1 cellular context compared by ENCODE assay signal in the genomic region with DNA sequence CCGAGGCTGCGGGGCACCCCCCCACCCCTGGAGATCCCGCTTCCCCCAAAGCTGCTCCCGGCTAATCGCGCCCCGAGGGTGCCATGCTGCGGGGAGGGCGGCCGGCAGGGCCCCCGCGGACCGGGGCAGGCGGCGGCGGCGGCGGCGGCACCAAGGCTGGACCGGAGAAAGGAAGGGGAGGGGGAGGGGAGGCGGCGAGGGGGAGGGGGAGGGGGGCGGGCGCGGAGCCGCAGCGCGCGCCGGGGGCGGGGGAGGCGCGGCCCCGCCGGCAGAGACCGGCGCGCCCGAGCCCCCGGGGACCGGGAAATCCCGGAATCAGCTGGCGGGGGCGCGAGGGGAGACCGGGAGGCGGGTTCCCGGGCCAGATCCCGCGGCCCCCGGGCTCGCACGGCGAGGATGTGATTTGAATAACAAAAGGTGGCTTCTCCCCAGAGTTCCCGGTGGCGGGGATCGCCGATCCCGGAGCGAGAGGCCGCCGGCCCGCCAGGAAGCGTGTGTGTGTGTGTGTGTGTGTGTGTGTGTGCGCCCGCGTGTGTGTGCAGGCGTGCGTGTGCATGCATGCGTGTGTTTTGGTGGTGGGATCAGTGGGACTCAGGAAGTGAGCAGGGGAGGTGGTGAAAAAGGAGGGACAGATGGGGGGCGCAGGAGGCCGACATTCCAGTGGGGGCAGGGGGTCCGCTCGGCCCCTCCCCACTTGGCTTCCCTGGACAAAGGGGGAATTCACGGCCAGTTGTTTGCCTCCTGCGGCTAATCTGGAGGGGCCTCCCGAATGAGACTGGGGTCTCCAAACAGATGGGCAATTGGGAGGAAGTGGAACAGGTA.
TF ChIP-seq lines count a peak whose summit lies in the region.

No MANE protein-coding gene starts in this region.

TF ChIP-seq in K562, 482 proteins besides CTCF, POLR2A, EP300 and RAD21 (continued from another document and continues in another):
- TF ChIP-seq, protein P1, sequence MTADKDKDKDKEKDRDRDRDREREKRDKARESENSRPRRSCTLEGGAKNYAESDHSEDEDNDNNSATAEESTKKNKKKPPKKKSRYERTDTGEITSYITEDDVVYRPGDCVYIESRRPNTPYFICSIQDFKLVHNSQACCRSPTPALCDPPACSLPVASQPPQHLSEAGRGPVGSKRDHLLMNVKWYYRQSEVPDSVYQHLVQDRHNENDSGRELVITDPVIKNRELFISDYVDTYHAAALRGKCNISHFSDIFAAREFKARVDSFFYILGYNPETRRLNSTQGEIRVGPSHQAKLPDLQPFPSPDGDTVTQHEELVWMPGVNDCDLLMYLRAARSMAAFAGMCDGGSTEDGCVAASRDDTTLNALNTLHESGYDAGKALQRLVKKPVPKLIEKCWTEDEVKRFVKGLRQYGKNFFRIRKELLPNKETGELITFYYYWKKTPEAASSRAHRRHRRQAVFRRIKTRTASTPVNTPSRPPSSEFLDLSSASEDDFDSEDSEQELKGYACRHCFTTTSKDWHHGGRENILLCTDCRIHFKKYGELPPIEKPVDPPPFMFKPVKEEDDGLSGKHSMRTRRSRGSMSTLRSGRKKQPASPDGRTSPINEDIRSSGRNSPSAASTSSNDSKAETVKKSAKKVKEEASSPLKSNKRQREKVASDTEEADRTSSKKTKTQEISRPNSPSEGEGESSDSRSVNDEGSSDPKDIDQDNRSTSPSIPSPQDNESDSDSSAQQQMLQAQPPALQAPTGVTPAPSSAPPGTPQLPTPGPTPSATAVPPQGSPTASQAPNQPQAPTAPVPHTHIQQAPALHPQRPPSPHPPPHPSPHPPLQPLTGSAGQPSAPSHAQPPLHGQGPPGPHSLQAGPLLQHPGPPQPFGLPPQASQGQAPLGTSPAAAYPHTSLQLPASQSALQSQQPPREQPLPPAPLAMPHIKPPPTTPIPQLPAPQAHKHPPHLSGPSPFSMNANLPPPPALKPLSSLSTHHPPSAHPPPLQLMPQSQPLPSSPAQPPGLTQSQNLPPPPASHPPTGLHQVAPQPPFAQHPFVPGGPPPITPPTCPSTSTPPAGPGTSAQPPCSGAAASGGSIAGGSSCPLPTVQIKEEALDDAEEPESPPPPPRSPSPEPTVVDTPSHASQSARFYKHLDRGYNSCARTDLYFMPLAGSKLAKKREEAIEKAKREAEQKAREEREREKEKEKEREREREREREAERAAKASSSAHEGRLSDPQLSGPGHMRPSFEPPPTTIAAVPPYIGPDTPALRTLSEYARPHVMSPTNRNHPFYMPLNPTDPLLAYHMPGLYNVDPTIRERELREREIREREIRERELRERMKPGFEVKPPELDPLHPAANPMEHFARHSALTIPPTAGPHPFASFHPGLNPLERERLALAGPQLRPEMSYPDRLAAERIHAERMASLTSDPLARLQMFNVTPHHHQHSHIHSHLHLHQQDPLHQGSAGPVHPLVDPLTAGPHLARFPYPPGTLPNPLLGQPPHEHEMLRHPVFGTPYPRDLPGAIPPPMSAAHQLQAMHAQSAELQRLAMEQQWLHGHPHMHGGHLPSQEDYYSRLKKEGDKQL (CRISPR knock-in tag; IDR thresholded peaks at IDR 0.05; ENCODE audit: borderline replicate concordance): no peak
- TF ChIP-seq ARID2 (IDR thresholded peaks at IDR 0.05) (peak; percentile 77; the same call in 1 of the 2 replicates), COPS2 (conservative IDR thresholded peaks at IDR 0.05) (no peak), HOXB6 (CRISPR knock-in tag; IDR thresholded peaks at IDR 0.05; ENCODE audit: borderline replicate concordance) (no peak), NR2F6 (CRISPR knock-in tag; IDR thresholded peaks at IDR 0.05) (no peak), NCOR1 (IDR thresholded peaks at IDR 0.05) (no peak), STAT5B (CRISPR knock-in tag; IDR thresholded peaks at IDR 0.05) (no peak), CTBP1 (IDR thresholded peaks at IDR 0.05; ENCODE audit: borderline replicate concordance) (peak; percentile 64; the same call in 1 of the 2 replicates), MEF2D (tag; conservative IDR thresholded peaks at IDR 0.05; ENCODE audit: low read depth) (no peak), ZNF24 (IDR thresholded peaks at IDR 0.05) (no peak), CREB1 (IDR thresholded peaks at IDR 0.05) (no peak), CREB1 (CRISPR knock-in tag; IDR thresholded peaks at IDR 0.05) (peak; percentile 53; the same call in 1 of the 2 replicates), PHF8 (IDR thresholded peaks at IDR 0.05; ENCODE audit: borderline replicate concordance, low read length) (peak; percentile 52; the same call in 1 of the 2 replicates), PHF21A (IDR thresholded peaks at IDR 0.05; ENCODE audit: borderline replicate concordance, low read depth) (no peak), ZNF140 (CRISPR knock-in tag; IDR thresholded peaks at IDR 0.05) (no peak), FOXA3 (CRISPR knock-in tag; conservative IDR thresholded peaks at IDR 0.05 in 1 of 2, IDR thresholded peaks at IDR 0.05 in 1 of 2) (no peak), DMBX1 (CRISPR knock-in tag; IDR thresholded peaks at IDR 0.05; ENCODE audit: borderline replicate concordance) (peak; percentile 28; the same call in 1 of the 2 replicates), C11orf30 (IDR thresholded peaks at IDR 0.05; ENCODE audit: low read depth) (no peak), HDAC8 (tag; IDR thresholded peaks at IDR 0.05) (no peak), ETV5 (CRISPR knock-in tag; IDR thresholded peaks at IDR 0.05; ENCODE audit: low read depth) (0 out of 2 replicates have a peak, but pooled peaks have one; percentile 32)
- TF ChIP-seq, protein P2, sequence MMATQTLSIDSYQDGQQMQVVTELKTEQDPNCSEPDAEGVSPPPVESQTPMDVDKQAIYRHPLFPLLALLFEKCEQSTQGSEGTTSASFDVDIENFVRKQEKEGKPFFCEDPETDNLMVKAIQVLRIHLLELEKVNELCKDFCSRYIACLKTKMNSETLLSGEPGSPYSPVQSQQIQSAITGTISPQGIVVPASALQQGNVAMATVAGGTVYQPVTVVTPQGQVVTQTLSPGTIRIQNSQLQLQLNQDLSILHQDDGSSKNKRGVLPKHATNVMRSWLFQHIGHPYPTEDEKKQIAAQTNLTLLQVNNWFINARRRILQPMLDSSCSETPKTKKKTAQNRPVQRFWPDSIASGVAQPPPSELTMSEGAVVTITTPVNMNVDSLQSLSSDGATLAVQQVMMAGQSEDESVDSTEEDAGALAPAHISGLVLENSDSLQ (IDR thresholded peaks at IDR 0.05): no peak
- TF ChIP-seq, protein P3, sequence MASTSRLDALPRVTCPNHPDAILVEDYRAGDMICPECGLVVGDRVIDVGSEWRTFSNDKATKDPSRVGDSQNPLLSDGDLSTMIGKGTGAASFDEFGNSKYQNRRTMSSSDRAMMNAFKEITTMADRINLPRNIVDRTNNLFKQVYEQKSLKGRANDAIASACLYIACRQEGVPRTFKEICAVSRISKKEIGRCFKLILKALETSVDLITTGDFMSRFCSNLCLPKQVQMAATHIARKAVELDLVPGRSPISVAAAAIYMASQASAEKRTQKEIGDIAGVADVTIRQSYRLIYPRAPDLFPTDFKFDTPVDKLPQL (IDR thresholded peaks at IDR 0.05; ENCODE audit: extremely low read depth, insufficient read length): no peak
- TF ChIP-seq, protein P4, sequence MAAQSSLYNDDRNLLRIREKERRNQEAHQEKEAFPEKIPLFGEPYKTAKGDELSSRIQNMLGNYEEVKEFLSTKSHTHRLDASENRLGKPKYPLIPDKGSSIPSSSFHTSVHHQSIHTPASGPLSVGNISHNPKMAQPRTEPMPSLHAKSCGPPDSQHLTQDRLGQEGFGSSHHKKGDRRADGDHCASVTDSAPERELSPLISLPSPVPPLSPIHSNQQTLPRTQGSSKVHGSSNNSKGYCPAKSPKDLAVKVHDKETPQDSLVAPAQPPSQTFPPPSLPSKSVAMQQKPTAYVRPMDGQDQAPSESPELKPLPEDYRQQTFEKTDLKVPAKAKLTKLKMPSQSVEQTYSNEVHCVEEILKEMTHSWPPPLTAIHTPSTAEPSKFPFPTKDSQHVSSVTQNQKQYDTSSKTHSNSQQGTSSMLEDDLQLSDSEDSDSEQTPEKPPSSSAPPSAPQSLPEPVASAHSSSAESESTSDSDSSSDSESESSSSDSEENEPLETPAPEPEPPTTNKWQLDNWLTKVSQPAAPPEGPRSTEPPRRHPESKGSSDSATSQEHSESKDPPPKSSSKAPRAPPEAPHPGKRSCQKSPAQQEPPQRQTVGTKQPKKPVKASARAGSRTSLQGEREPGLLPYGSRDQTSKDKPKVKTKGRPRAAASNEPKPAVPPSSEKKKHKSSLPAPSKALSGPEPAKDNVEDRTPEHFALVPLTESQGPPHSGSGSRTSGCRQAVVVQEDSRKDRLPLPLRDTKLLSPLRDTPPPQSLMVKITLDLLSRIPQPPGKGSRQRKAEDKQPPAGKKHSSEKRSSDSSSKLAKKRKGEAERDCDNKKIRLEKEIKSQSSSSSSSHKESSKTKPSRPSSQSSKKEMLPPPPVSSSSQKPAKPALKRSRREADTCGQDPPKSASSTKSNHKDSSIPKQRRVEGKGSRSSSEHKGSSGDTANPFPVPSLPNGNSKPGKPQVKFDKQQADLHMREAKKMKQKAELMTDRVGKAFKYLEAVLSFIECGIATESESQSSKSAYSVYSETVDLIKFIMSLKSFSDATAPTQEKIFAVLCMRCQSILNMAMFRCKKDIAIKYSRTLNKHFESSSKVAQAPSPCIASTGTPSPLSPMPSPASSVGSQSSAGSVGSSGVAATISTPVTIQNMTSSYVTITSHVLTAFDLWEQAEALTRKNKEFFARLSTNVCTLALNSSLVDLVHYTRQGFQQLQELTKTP (IDR thresholded peaks at IDR 0.05; ENCODE audit: low read depth in 1 of 2, partially characterized antibody in 2 of 2): peak in 1 of 2 experiments; percentile 85
- TF ChIP-seq, protein P5, sequence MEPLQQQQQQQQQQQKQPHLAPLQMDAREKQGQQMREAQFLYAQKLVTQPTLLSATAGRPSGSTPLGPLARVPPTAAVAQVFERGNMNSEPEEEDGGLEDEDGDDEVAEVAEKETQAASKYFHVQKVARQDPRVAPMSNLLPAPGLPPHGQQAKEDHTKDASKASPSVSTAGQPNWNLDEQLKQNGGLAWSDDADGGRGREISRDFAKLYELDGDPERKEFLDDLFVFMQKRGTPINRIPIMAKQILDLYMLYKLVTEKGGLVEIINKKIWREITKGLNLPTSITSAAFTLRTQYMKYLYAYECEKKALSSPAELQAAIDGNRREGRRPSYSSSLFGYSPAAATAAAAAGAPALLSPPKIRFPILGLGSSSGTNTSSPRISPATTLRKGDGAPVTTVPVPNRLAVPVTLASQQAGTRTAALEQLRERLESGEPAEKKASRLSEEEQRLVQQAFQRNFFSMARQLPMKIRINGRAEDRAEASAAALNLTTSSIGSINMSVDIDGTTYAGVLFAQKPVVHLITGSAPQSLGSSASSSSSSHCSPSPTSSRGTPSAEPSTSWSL (CRISPR knock-in tag; IDR thresholded peaks at IDR 0.05; ENCODE audit: borderline replicate concordance): 0 out of 2 replicates have a peak, but pooled peaks have one; percentile 21
- TF ChIP-seq, protein P6, sequence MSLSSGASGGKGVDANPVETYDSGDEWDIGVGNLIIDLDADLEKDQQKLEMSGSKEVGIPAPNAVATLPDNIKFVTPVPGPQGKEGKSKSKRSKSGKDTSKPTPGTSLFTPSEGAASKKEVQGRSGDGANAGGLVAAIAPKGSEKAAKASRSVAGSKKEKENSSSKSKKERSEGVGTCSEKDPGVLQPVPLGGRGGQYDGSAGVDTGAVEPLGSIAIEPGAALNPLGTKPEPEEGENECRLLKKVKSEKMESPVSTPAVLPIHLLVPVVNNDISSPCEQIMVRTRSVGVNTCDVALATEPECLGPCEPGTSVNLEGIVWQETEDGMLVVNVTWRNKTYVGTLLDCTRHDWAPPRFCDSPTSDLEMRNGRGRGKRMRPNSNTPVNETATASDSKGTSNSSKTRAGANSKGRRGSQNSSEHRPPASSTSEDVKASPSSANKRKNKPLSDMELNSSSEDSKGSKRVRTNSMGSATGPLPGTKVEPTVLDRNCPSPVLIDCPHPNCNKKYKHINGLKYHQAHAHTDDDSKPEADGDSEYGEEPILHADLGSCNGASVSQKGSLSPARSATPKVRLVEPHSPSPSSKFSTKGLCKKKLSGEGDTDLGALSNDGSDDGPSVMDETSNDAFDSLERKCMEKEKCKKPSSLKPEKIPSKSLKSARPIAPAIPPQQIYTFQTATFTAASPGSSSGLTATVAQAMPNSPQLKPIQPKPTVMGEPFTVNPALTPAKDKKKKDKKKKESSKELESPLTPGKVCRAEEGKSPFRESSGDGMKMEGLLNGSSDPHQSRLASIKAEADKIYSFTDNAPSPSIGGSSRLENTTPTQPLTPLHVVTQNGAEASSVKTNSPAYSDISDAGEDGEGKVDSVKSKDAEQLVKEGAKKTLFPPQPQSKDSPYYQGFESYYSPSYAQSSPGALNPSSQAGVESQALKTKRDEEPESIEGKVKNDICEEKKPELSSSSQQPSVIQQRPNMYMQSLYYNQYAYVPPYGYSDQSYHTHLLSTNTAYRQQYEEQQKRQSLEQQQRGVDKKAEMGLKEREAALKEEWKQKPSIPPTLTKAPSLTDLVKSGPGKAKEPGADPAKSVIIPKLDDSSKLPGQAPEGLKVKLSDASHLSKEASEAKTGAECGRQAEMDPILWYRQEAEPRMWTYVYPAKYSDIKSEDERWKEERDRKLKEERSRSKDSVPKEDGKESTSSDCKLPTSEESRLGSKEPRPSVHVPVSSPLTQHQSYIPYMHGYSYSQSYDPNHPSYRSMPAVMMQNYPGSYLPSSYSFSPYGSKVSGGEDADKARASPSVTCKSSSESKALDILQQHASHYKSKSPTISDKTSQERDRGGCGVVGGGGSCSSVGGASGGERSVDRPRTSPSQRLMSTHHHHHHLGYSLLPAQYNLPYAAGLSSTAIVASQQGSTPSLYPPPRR (CRISPR knock-in tag; IDR thresholded peaks at IDR 0.05; ENCODE audit: borderline replicate concordance): no peak
- TF ChIP-seq, protein P7, sequence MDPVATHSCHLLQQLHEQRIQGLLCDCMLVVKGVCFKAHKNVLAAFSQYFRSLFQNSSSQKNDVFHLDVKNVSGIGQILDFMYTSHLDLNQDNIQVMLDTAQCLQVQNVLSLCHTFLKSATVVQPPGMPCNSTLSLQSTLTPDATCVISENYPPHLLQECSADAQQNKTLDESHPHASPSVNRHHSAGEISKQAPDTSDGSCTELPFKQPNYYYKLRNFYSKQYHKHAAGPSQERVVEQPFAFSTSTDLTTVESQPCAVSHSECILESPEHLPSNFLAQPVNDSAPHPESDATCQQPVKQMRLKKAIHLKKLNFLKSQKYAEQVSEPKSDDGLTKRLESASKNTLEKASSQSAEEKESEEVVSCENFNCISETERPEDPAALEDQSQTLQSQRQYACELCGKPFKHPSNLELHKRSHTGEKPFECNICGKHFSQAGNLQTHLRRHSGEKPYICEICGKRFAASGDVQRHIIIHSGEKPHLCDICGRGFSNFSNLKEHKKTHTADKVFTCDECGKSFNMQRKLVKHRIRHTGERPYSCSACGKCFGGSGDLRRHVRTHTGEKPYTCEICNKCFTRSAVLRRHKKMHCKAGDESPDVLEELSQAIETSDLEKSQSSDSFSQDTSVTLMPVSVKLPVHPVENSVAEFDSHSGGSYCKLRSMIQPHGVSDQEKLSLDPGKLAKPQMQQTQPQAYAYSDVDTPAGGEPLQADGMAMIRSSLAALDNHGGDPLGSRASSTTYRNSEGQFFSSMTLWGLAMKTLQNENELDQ (CRISPR knock-in tag; IDR thresholded peaks at IDR 0.05; ENCODE audit: borderline replicate concordance): no peak
- TF ChIP-seq, protein P8, sequence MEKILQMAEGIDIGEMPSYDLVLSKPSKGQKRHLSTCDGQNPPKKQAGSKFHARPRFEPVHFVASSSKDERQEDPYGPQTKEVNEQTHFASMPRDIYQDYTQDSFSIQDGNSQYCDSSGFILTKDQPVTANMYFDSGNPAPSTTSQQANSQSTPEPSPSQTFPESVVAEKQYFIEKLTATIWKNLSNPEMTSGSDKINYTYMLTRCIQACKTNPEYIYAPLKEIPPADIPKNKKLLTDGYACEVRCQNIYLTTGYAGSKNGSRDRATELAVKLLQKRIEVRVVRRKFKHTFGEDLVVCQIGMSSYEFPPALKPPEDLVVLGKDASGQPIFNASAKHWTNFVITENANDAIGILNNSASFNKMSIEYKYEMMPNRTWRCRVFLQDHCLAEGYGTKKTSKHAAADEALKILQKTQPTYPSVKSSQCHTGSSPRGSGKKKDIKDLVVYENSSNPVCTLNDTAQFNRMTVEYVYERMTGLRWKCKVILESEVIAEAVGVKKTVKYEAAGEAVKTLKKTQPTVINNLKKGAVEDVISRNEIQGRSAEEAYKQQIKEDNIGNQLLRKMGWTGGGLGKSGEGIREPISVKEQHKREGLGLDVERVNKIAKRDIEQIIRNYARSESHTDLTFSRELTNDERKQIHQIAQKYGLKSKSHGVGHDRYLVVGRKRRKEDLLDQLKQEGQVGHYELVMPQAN (IDR thresholded peaks at IDR 0.05; ENCODE audit: borderline replicate concordance): peak; percentile 87; the same call in 1 of the 2 replicates
